13 cellular contexts compared by ENCODE assay signal in genomic region chr7:106260136-106260561, GRCh38. TPM values are rescaled to one million over a fixed set of nuclear protein-coding genes. Genes with fewer than 3 reads are reported as not detected.
DNase-seq lines count a peak whose midpoint lies in the region; ATAC-seq and TF ChIP-seq lines count a peak whose summit lies in the region.
"Had no signal": no experiment of that assay in that cellular context is flagged by ENCODE, and none has a peak within 500 bp of the region (broad histone marks: within the 10 kb centered on the region; RNA-seq: fewer than 3 reads in every experiment).

No MANE protein-coding gene starts in this region.

- ATAC-seq in HG02610 (IDR thresholded peaks at IDR 0.05; ENCODE audit: unreplicated experiment) (peak; percentile 78), WTC11 (no peak)
- ATAC-seq: left ventricle myocardium superior had no signal

- intact Hi-C loops in activated CD4-positive, alpha-beta T cell treated with anti-CD3 and anti-CD28 coated beads, Interleukin-2, amount 10 ng/mL, durations not matched to agents 24 days and 14 days (cut with micrococcal nuclease) = loop anchor here (2.0 to 5.0 kb wide), 3 partner anchors 19 to 202 kb away; no protein-coding TSS in a partner anchor

- no peak overlapping the region for H3K4me3 ChIP-seq in smooth muscle cell

- peaks cover 44% of the 10 kb centered on the region for H4K20me1 ChIP-seq in smooth muscle cell (ENCODE audit: low read depth)

- TF ChIP-seq CTCF in WTC11 (IDR thresholded peaks at IDR 0.05) = no peak
- no peak for TF ChIP-seq CTCF in smooth muscle cell (IDR thresholded peaks at IDR 0.05; ENCODE audit: borderline replicate concordance, insufficient read depth, poor library complexity, severe bottlenecking)
- TF ChIP-seq CTCF in RWPE1 (conservative IDR thresholded peaks at IDR 0.05; ENCODE audit: low read depth) = no peak

- H3K36me3 Mint-ChIP-seq in activated CD4-positive, alpha-beta T cell treated with anti-CD3 and anti-CD28 coated beads, Interleukin-2, amount 10 ng/mL, durations not matched to agents 24 days and 14 days (ENCODE audit: low read depth) = peaks cover 85% of the 10 kb centered on the region
- peaks cover 55% of the 10 kb centered on the region for H3K36me3 Mint-ChIP-seq in WTC11

- no peaks in the 10 kb centered on the region for H3K9me3 ChIP-seq in smooth muscle cell (replicated peaks; ENCODE audit: low read depth)

- no peaks in the 10 kb centered on the region for H3K4me1 ChIP-seq in smooth muscle cell (ENCODE audit: low read depth)

- peak overlapping the region; percentile 62 for H3K4me3 Mint-ChIP-seq in activated CD4-positive, alpha-beta T cell treated with anti-CD3 and anti-CD28 coated beads, Interleukin-2, amount 10 ng/mL, durations not matched to agents 24 days and 14 days
- no peak overlapping the region for H3K4me3 Mint-ChIP-seq in WTC11
- H3K4me3 Mint-ChIP-seq: brain had no signal

- H3K9me3 Mint-ChIP-seq in activated CD4-positive, alpha-beta T cell treated with anti-CD3 and anti-CD28 coated beads, Interleukin-2, amount 10 ng/mL, durations not matched to agents 24 days and 14 days = no peaks in the 10 kb centered on the region
- no peaks in the 10 kb centered on the region for H3K9me3 Mint-ChIP-seq in WTC11
- H3K9me3 Mint-ChIP-seq: brain had no signal

- peaks cover 37% of the 10 kb centered on the region for H3K4me1 Mint-ChIP-seq in activated CD4-positive, alpha-beta T cell treated with anti-CD3 and anti-CD28 coated beads, Interleukin-2, amount 10 ng/mL, durations not matched to agents 24 days and 14 days
- peaks cover 13% of the 10 kb centered on the region for H3K4me1 Mint-ChIP-seq in WTC11
- H3K4me1 Mint-ChIP-seq: brain had no signal

- peak; percentile 73 for DNase-seq in activated CD4-positive, alpha-beta T cell treated with anti-CD3 and anti-CD28 coated beads, Interleukin-2, amount 10 ng/mL, durations not matched to agents 24 days and 14 days
- no peak for DNase-seq in activated CD4-positive, alpha-beta T cell treated with anti-CD3 and anti-CD28 coated beads for 1 hour
- no peak for DNase-seq in WTC11 (ENCODE audit: low spot score)
- DNase-seq in smooth muscle cell (lab: John Stamatoyannopoulos, UW; ENCODE audit: unreplicated experiment) = no peak
- no peak for DNase-seq in RWPE1 (ENCODE audit: low spot score)
- DNase-seq in NCI-H2227 (lab: John Stamatoyannopoulos, UW; ENCODE audit: unreplicated experiment) = no peak
- no peak for DNase-seq in RKO (ENCODE audit: low spot score)
- DNase-seq: 8988T, GDM1, left ventricle myocardium superior had no signal

- H3K9ac ChIP-seq in smooth muscle cell (ENCODE audit: low read depth) = no peak overlapping the region

- no peaks in the 10 kb centered on the region for H3K79me2 ChIP-seq in smooth muscle cell (ENCODE audit: low read depth)

- H3K27me3 Mint-ChIP-seq in activated CD4-positive, alpha-beta T cell treated with anti-CD3 and anti-CD28 coated beads, Interleukin-2, amount 10 ng/mL, durations not matched to agents 24 days and 14 days = no peaks in the 10 kb centered on the region
- H3K27me3 Mint-ChIP-seq in WTC11 (ENCODE audit: low read depth) = no peaks in the 10 kb centered on the region
- H3K27me3 Mint-ChIP-seq: brain had no signal

- peak overlapping the region; percentile 19 for H3K27ac ChIP-seq in smooth muscle cell (ENCODE audit: low read depth)
- H3K27ac ChIP-seq in RWPE1 = no peak overlapping the region
- H3K27ac ChIP-seq: VCaP had no signal

- no peak overlapping the region for H2AFZ ChIP-seq in smooth muscle cell (ENCODE audit: low read depth)

- H3K36me3 ChIP-seq in smooth muscle cell (ENCODE audit: low read depth) = peaks cover 13% of the 10 kb centered on the region

- no peaks in the 10 kb centered on the region for H3K27me3 ChIP-seq in smooth muscle cell (ENCODE audit: low read depth)

- H3F3A ChIP-seq in smooth muscle cell (ENCODE audit: low read depth) = peaks cover 6% of the 10 kb centered on the region

- no peak overlapping the region for H3K4me2 ChIP-seq in smooth muscle cell

- WGBS in smooth muscle cell (ENCODE audit: low lambda C conversion rate) = 38% methylated on average over 2 of the region's 2 CpGs

- H3K27ac Mint-ChIP-seq in activated CD4-positive, alpha-beta T cell treated with anti-CD3 and anti-CD28 coated beads, Interleukin-2, amount 10 ng/mL, durations not matched to agents 24 days and 14 days = peak overlapping the region; percentile 78
- peak overlapping the region; percentile 14; the same call in 1 of the 2 replicates for H3K27ac Mint-ChIP-seq in WTC11

- POLR2A ChIA-PET in WTC11 (lab: Charles Lee) = no interaction called here
- POLR2A ChIA-PET in RWPE1 (lab: Yijun Ruan, JAX; ENCODE audit: low non-redundant PET) = no interaction called here

- CTCF ChIA-PET in WTC11 (lab: Charles Lee) = no interaction called here
- CTCF ChIA-PET in RWPE1 (lab: Yijun Ruan, JAX) = no interaction called here

TF ChIP-seq in WTC11, 78 proteins besides CTCF, POLR2A, EP300 and RAD21 (continues in another document):
- no peak for TF ChIP-seq EMX1 (CRISPR knock-in tag; IDR thresholded peaks at IDR 0.05)
- no peak for TF ChIP-seq ZBTB43 (CRISPR knock-in tag; IDR thresholded peaks at IDR 0.05)
- TF ChIP-seq ZBTB21 (CRISPR knock-in tag; IDR thresholded peaks at IDR 0.05; ENCODE audit: borderline replicate concordance) = no peak
- TF ChIP-seq RELA (CRISPR knock-in tag; IDR thresholded peaks at IDR 0.05; ENCODE audit: borderline replicate concordance) = no peak
- no peak for TF ChIP-seq MYBL2 (CRISPR knock-in tag; IDR thresholded peaks at IDR 0.05)
- TF ChIP-seq ZNF423 (CRISPR knock-in tag; IDR thresholded peaks at IDR 0.05) = no peak
- TF ChIP-seq ARID4B (CRISPR knock-in tag; IDR thresholded peaks at IDR 0.05; ENCODE audit: borderline replicate concordance) = no peak
- no peak for TF ChIP-seq ZMAT4 (CRISPR knock-in tag; IDR thresholded peaks at IDR 0.05)
- no peak for TF ChIP-seq ZNF121 (CRISPR knock-in tag; IDR thresholded peaks at IDR 0.05)
- no peak for TF ChIP-seq GRHL2 (CRISPR knock-in tag; IDR thresholded peaks at IDR 0.05; ENCODE audit: insufficient replicate concordance, severe bottlenecking)
- no peak for TF ChIP-seq ZNF232 (CRISPR knock-in tag; IDR thresholded peaks at IDR 0.05)
- TF ChIP-seq NR1H2 (CRISPR knock-in tag; IDR thresholded peaks at IDR 0.05) = no peak
- no peak for TF ChIP-seq ZNF396 (CRISPR knock-in tag; IDR thresholded peaks at IDR 0.05; ENCODE audit: borderline replicate concordance)
- TF ChIP-seq ATF3 (CRISPR knock-in tag; conservative IDR thresholded peaks at IDR 0.05) = no peak
- no peak for TF ChIP-seq SP1 (CRISPR knock-in tag; conservative IDR thresholded peaks at IDR 0.05)

RNA-seq across cellular contexts. Expression of gene NAMPT, which starts 24.6 kb away (rescaled TPM):
- 480 and 484 TPM in 2 replicates for total RNA-seq in activated CD4-positive, alpha-beta T cell treated with anti-CD3 and anti-CD28 coated beads, Interleukin-2, amount 10 ng/mL, durations not matched to agents 24 days and 14 days
- total RNA-seq in WTC11 (2021) (88.0 to 99.1 TPM (median 91.7 TPM) in 3 replicates), smooth muscle cell (189 and 239 TPM in 2 replicates)
- 49.1 and 53.3 TPM in 2 replicates for polyA plus RNA-seq in smooth muscle cell
